In the genomic region with DNA sequence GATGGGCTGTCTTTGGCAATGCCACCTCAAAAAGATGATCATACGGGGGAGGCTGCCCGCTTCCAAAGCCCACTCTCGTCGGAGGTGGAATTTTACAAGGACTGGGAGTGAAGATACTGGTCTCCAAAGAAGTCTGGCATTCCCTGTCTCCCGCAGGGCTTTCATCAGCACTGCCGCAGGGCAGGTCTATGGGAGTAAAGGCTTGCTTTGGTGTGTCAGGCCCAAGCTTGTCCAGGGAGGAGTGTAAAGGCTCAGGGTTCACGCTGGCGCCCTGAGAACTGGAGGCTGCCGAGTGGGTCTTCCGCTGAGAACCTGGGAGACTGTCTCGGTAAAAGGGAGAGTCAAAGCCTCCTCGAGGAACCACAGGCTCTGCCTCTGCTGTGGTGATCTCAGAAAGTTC, we compare ENCODE assay signal across 24 cellular contexts. TPM values are rescaled to one million over a fixed set of nuclear protein-coding genes. Genes with fewer than 3 reads are reported as not detected.
DNase-seq lines count a peak whose midpoint lies in the region; ATAC-seq and TF ChIP-seq lines count a peak whose summit lies in the region.
"Had no signal": no experiment of that assay in that cellular context is flagged by ENCODE, and none has a peak within 500 bp of the region (broad histone marks: within the 10 kb centered on the region; RNA-seq: fewer than 3 reads in every experiment).

No MANE protein-coding gene starts in this region.

- no peaks in the 10 kb centered on the region for H3K27me3 ChIP-seq in trophoblast cell (ENCODE audit: insufficient read depth, low read length)
- H3K27me3 ChIP-seq: BLaER1 treated with 17β-estradiol and CSF1 and Interleukin-3, amounts not matched to agents 10 nM and 100 nM had no signal

- TF ChIP-seq CTCF in WTC11 (IDR thresholded peaks at IDR 0.05) (no peak), nephron progenitor cell (IDR thresholded peaks at IDR 0.05) (no peak)

- no peak overlapping the region for H3K9ac ChIP-seq in trophoblast cell (ENCODE audit: low read length)

- H3K4ac ChIP-seq in trophoblast cell (ENCODE audit: low read depth, low read length) = no peak overlapping the region

- H2BK120ac ChIP-seq in trophoblast cell (ENCODE audit: insufficient read depth, low read length, poor library complexity) = no peak overlapping the region

- H3K4me3 ChIP-seq in trophoblast cell (ENCODE audit: low read depth, low read length) = no peak overlapping the region
- H3K4me3 ChIP-seq: A549; BLaER1 treated with 17β-estradiol and CSF1 and Interleukin-3, amounts not matched to agents 10 nM and 100 nM; GM12878 had no signal

- H3K27me3 Mint-ChIP-seq in WTC11 (ENCODE audit: low read depth) = no peaks in the 10 kb centered on the region
- H3K27me3 Mint-ChIP-seq in nephron progenitor cell (ENCODE audit: low read depth, poor library complexity) = no peaks in the 10 kb centered on the region
- H3K27me3 Mint-ChIP-seq: B cell; CD4-positive, alpha-beta T cell had no signal

- H3K9me3 Mint-ChIP-seq in activated naive CD4-positive, alpha-beta T cell treated with anti-CD3 and anti-CD28 coated beads, Interleukin-2, amount 50 U/mL, for 72 hours = no peaks in the 10 kb centered on the region
- H3K9me3 Mint-ChIP-seq in WTC11 = no peaks in the 10 kb centered on the region
- H3K9me3 Mint-ChIP-seq in nephron progenitor cell = no peaks in the 10 kb centered on the region
- H3K9me3 Mint-ChIP-seq: CD4-positive, alpha-beta T cell; CD8-positive, alpha-beta T cell had no signal

- no peaks in the 10 kb centered on the region for H3K79me1 ChIP-seq in trophoblast cell (ENCODE audit: low read length)

- no peak for DNase-seq in activated naive CD4-positive, alpha-beta T cell treated with anti-CD3 and anti-CD28 coated beads, Interleukin-2, amount 50 U/mL, for 72 hours (ENCODE audit: low spot score in 2 of 2)
- DNase-seq in activated naive CD4-positive, alpha-beta T cell (lab: John Stamatoyannopoulos, UW) = no peak
- DNase-seq in WTC11 (ENCODE audit: low spot score) (no peak), nephron progenitor cell (no peak), trophoblast cell (peak; percentile 89 to 93), HUDEP-2 (lab: John Stamatoyannopoulos, UW; ENCODE audit: unreplicated experiment in 76 of 76) (no peak), midbrain (lab: John Stamatoyannopoulos, UW) (no peak)
- DNase-seq: AML-193; Caco-2; Calu3; CD4-positive, alpha-beta T cell; CD8-positive, alpha-beta T cell; DMS53; DMS79; DND-41; EL; GDM1 had no signal

- H3K36me3 Mint-ChIP-seq in activated naive CD4-positive, alpha-beta T cell treated with anti-CD3 and anti-CD28 coated beads, Interleukin-2, amount 50 U/mL, for 72 hours = peaks cover 0 to 2% of the 10 kb centered on the region in 2 donors
- H3K36me3 Mint-ChIP-seq in WTC11 = peaks cover 24% of the 10 kb centered on the region
- peaks cover 54% of the 10 kb centered on the region for H3K36me3 Mint-ChIP-seq in nephron progenitor cell (ENCODE audit: low read depth)

- peaks cover 24% of the 10 kb centered on the region for H3K4me1 Mint-ChIP-seq in WTC11
- H3K4me1 Mint-ChIP-seq in nephron progenitor cell = peaks cover 3% of the 10 kb centered on the region

- no peak for ATAC-seq in activated naive CD4-positive, alpha-beta T cell treated with anti-CD3 and anti-CD28 coated beads, Interleukin-2, amount 50 U/mL, for 72 hours
- ATAC-seq in WTC11 (no peak), GM21737 (IDR thresholded peaks at IDR 0.05; ENCODE audit: unreplicated experiment) (no peak)
- ATAC-seq: A549; CD8-positive, alpha-beta T cell; GM12878 had no signal

- no peak overlapping the region for H3K18ac ChIP-seq in trophoblast cell (ENCODE audit: low read length)

- no peak overlapping the region for H4K8ac ChIP-seq in trophoblast cell (ENCODE audit: low read depth, low read length)

- POLR2A ChIA-PET in WTC11 (lab: Charles Lee) = no interaction called here

- CTCF ChIA-PET in WTC11 (lab: Charles Lee) = interaction anchor here (1.1 kb wide), 1 partner anchor 92 kb away, joined by 3 read pairs; no protein-coding TSS in a partner anchor

- no peak overlapping the region for H2BK5ac ChIP-seq in trophoblast cell (ENCODE audit: low read depth, low read length, poor library complexity)

- H3K36me3 ChIP-seq in trophoblast cell (ENCODE audit: control insufficient read depth in 1 of 2, insufficient read depth in 2 of 2, low read length in 2 of 2) = peaks cover 29 to 48% of the 10 kb centered on the region in 2 experiments

- H4K91ac ChIP-seq in trophoblast cell (ENCODE audit: low read depth, low read length) = no peak overlapping the region

- H3K4me3 Mint-ChIP-seq in WTC11 = no peak overlapping the region
- no peak overlapping the region for H3K4me3 Mint-ChIP-seq in nephron progenitor cell
- H3K4me3 Mint-ChIP-seq: B cell; CD4-positive, alpha-beta T cell; CD8-positive, alpha-beta T cell had no signal

- H2BK12ac ChIP-seq in trophoblast cell (ENCODE audit: low read length) = no peak overlapping the region

- H3K14ac ChIP-seq in trophoblast cell (ENCODE audit: low read length) = no peak overlapping the region

- H3K27ac Mint-ChIP-seq in activated naive CD4-positive, alpha-beta T cell treated with anti-CD3 and anti-CD28 coated beads, Interleukin-2, amount 50 U/mL, for 72 hours = peak overlapping the region; percentile 5 to 55
- H3K27ac Mint-ChIP-seq in WTC11 = peak overlapping the region; percentile 37
- H3K27ac Mint-ChIP-seq in nephron progenitor cell = peak overlapping the region; percentile 39
- H3K27ac Mint-ChIP-seq: B cell; CD4-positive, alpha-beta T cell; CD8-positive, alpha-beta T cell had no signal

- no peaks in the 10 kb centered on the region for H3K9me3 ChIP-seq in trophoblast cell (ENCODE audit: insufficient read depth, low read depth, low read length)
- H3K9me3 ChIP-seq: A549; BLaER1 treated with 17β-estradiol and CSF1 and Interleukin-3, amounts not matched to agents 10 nM and 100 nM; Caco-2 had no signal

- no peak overlapping the region for H3K27ac ChIP-seq in trophoblast cell (ENCODE audit: low read depth, low read length)
- H3K27ac ChIP-seq: 22Rv1; A549; BLaER1 treated with 17β-estradiol and CSF1 and Interleukin-3, amounts not matched to agents 10 nM and 100 nM; C4-2B had no signal

- no peak overlapping the region for H4K12ac ChIP-seq in trophoblast cell (ENCODE audit: low read depth, low read length)

- H3K4me1 ChIP-seq in trophoblast cell (ENCODE audit: control insufficient read depth in 1 of 2, insufficient read depth in 2 of 2, low read length in 2 of 2) = no peaks in the 10 kb centered on the region
- H3K4me1 ChIP-seq: A549, Caco-2 had no signal

- H3K79me2 ChIP-seq in trophoblast cell (ENCODE audit: control insufficient read depth, insufficient read depth, low read length, poor library complexity) = no peaks in the 10 kb centered on the region

- H2AFZ ChIP-seq in trophoblast cell (ENCODE audit: insufficient read depth, low read length, poor library complexity) = no peak overlapping the region

- no peak overlapping the region for H3K4me2 ChIP-seq in trophoblast cell (ENCODE audit: low read length)
- H3K4me2 ChIP-seq: A549; BLaER1 treated with 17β-estradiol and CSF1 and Interleukin-3, amounts not matched to agents 10 nM and 100 nM had no signal

- no CpG with 5 or more reads among the region's 12 CpGs for WGBS in trophoblast cell (ENCODE audit: extremely low coverage, insufficient coverage, insufficient read length)

- no peak overlapping the region for H2AK5ac ChIP-seq in trophoblast cell (ENCODE audit: low read length)

- H3K23ac ChIP-seq in trophoblast cell (ENCODE audit: low read length) = no peak overlapping the region

TF ChIP-seq in WTC11, 78 proteins besides CTCF, POLR2A, EP300 and RAD21 (continues in another document):
- TF ChIP-seq, protein P1, sequence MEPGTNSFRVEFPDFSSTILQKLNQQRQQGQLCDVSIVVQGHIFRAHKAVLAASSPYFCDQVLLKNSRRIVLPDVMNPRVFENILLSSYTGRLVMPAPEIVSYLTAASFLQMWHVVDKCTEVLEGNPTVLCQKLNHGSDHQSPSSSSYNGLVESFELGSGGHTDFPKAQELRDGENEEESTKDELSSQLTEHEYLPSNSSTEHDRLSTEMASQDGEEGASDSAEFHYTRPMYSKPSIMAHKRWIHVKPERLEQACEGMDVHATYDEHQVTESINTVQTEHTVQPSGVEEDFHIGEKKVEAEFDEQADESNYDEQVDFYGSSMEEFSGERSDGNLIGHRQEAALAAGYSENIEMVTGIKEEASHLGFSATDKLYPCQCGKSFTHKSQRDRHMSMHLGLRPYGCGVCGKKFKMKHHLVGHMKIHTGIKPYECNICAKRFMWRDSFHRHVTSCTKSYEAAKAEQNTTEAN (CRISPR knock-in tag; IDR thresholded peaks at IDR 0.05) = no peak
- TF ChIP-seq, protein P2, sequence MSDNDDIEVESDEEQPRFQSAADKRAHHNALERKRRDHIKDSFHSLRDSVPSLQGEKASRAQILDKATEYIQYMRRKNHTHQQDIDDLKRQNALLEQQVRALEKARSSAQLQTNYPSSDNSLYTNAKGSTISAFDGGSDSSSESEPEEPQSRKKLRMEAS (CRISPR knock-in tag; IDR thresholded peaks at IDR 0.05) = no peak
- TF ChIP-seq CREB1 (CRISPR knock-in tag; IDR thresholded peaks at IDR 0.05) = no peak
- no peak for TF ChIP-seq RELA (CRISPR knock-in tag; IDR thresholded peaks at IDR 0.05; ENCODE audit: borderline replicate concordance)

RNA-seq across cellular contexts. Expression of gene SPACA9, which starts 27.0 kb away (rescaled TPM):
- total RNA-seq in activated naive CD4-positive, alpha-beta T cell treated with anti-CD3 and anti-CD28 coated beads, Interleukin-2, amount 50 U/mL, for 72 hours = 1 to 10 TPM; 1.4 to 2.3 TPM
- total RNA-seq in WTC11 (2021) = 0.48 to 1.8 TPM (median 1.5 TPM) in 3 replicates
- polyA plus RNA-seq in trophoblast cell (2013) = 2.5 and 2.7 TPM in 2 replicates

RNA-seq across cellular contexts. Expression of gene AK8, which starts 27.6 kb away (rescaled TPM):
- not detected for total RNA-seq in activated naive CD4-positive, alpha-beta T cell treated with anti-CD3 and anti-CD28 coated beads, Interleukin-2, amount 50 U/mL, for 72 hours
- total RNA-seq in WTC11 (2021) = 0.27 to 0.50 TPM (median 0.48 TPM) in 3 replicates
- 0.19 and 0.34 TPM in 2 replicates for polyA plus RNA-seq in trophoblast cell (2013)
- total RNA-seq: CD4-positive, alpha-beta T cell; CD8-positive, alpha-beta T cell; GM12878 had no signal

RNA-seq across cellular contexts. Expression of gene TSC1, which starts 38.7 kb away (rescaled TPM):
- total RNA-seq in activated naive CD4-positive, alpha-beta T cell treated with anti-CD3 and anti-CD28 coated beads, Interleukin-2, amount 50 U/mL, for 72 hours = 10 to 100 TPM; 38.7 to 43.8 TPM
- 46.4 to 53.9 TPM (median 52.9 TPM) in 3 replicates for total RNA-seq in WTC11 (2021)
- 31.8 and 32.6 TPM in 2 replicates for polyA plus RNA-seq in trophoblast cell (2013)

Comparison
In these comparisons a context has a peak if more than half of its experiments do, and no peak if none do; other contexts are left out.
1. DNase-seq: peak in trophoblast cell (2 of 2); none in activated naive CD4-positive, alpha-beta T cell treated with anti-CD3 and anti-CD28 coated beads, Interleukin-2, amount 50 U/mL, for 72 hours (0 of 2), activated naive CD4-positive, alpha-beta T cell (0 of 4), WTC11 (single experiment), nephron progenitor cell (single experiment), HUDEP-2 (0 of 76) and midbrain (single experiment).
2. Peak in every context shown above with its lines, with median percentiles within 50 percentile points of each other: H3K27ac Mint-ChIP-seq.